Comparison of ENCODE assay signal across 10 cellular contexts in the genomic region with DNA sequence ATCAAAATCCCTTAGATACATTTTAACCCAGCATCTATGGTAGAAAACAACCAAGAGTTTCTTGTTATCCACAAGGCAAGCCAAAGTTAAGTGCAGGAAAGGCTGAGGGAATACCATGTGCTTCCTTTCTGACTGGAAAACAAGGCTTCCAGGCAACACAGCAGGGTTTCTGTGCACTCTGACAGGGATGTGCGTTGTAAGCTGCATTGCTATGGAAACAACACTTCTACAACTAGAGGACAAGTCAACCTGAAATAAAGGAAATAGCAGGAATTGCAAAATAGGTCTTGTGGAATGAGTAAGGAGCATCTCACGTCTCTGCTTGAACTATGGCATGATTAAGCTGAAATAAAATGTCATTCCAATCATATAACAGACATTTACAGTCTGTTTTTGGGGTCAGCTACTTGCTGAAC. TPM values are rescaled to one million over a fixed set of nuclear protein-coding genes. Genes with fewer than 3 reads are reported as not detected.
DNase-seq lines count a peak whose midpoint lies in the region; ATAC-seq, FAIRE-seq and TF ChIP-seq lines count a peak whose summit lies in the region.
"Had no signal": no experiment of that assay in that cellular context is flagged by ENCODE, and none has a peak within 500 bp of the region (broad histone marks: within the 10 kb centered on the region; RNA-seq: fewer than 3 reads in every experiment).

No MANE protein-coding gene starts in this region.

- no peaks in the 10 kb centered on the region for H3K36me3 ChIP-seq in pancreas

- TF ChIP-seq CTCF in fibroblast of pulmonary artery (IDR thresholded peaks at IDR 0.05; ENCODE audit: low read length, missing control alignments), result no peak
- no peak for TF ChIP-seq CTCF in pancreas (IDR thresholded peaks at IDR 0.05)

- H3K4me1 ChIP-seq in pancreas, result no peaks in the 10 kb centered on the region

- peak in 3 of 4 donors; percentile 58 to 87 (median 86) for ATAC-seq in pancreas
- ATAC-seq in HG02763 (IDR thresholded peaks at IDR 0.05; ENCODE audit: unreplicated experiment), result no peak
- ATAC-seq in activated CD4-positive, CD25-positive, alpha-beta regulatory T cell treated with anti-CD3 and anti-CD28 coated beads, Interleukin-2, amount 50 U/mL, for 24 hours, result no peak

- H3K27ac ChIP-seq in pancreas, result no peak overlapping the region

- FAIRE-seq in pancreas (lab: Jason Lieb, UNC), result no peak

- no peaks in the 10 kb centered on the region for H3K27me3 ChIP-seq in pancreas

- H3K4me3 ChIP-seq in fibroblast of pulmonary artery (replicated peaks; ENCODE audit: low read depth, low read length) (no peak overlapping the region), pancreas (no peak overlapping the region)

- intact Hi-C loops in pancreas (cut with DNase I), result no loop called here

- DNase-seq in GM04503 (ENCODE audit: low read depth), result peak; percentile 98
- DNase-seq in RKO (ENCODE audit: low spot score), result peak; percentile 34
- peak; percentile 98 for DNase-seq in fibroblast of pulmonary artery (ENCODE audit: low read depth)
- DNase-seq in pancreas, result no peak
- no peak for DNase-seq in stimulated activated CD4-positive, alpha-beta T cell treated with anti-CD3 and anti-CD28 coated beads, Interleukin-2, amount 100 ng/mL, for 24 hours
- no peak for DNase-seq in T-helper 2 cell
- DNase-seq: activated naive CD8-positive, alpha-beta T cell treated with anti-CD3 and anti-CD28 coated beads for 36 hours; NCI-H2081 had no signal

- WGBS in pancreas, 2 donors, result 25 to 29% methylated on average over 2 of the region's 2 CpGs

- no peaks in the 10 kb centered on the region for H3K9me3 ChIP-seq in pancreas

RNA-seq across cellular contexts. Expression of a gene that starts 55.3 kb away (rescaled TPM):
- total RNA-seq in pancreas, result 10 to 100 TPM; 19.3 to 28.6 (median 22.1) TPM
- 10 to 100 TPM; 33.3 to 57.5 TPM for polyA plus RNA-seq in pancreas

Comparison
In these comparisons a context has a peak if more than half of its experiments do, and no peak if none do; other contexts are left out.
1. DNase-seq: peak in GM04503 (single experiment), RKO (single experiment) and fibroblast of pulmonary artery (single experiment); none in pancreas (0 of 6), stimulated activated CD4-positive, alpha-beta T cell treated with anti-CD3 and anti-CD28 coated beads, Interleukin-2, amount 100 ng/mL, for 24 hours (0 of 2) and T-helper 2 cell (0 of 5).
2. ATAC-seq: peak in pancreas (3 of 4); none in HG02763 (single experiment) and activated CD4-positive, CD25-positive, alpha-beta regulatory T cell treated with anti-CD3 and anti-CD28 coated beads, Interleukin-2, amount 50 U/mL, for 24 hours (0 of 2).